Comparison of ENCODE assay signal across 22 cellular contexts in genomic region chr2:239523147-239523943, GRCh38.
"Had no signal": no experiment of that assay in that cellular context is flagged by ENCODE, and none has a peak within 500 bp of the region (broad histone marks: within the 10 kb centered on the region; RNA-seq: fewer than 3 reads in every experiment).

No MANE protein-coding gene starts in this region.

- DNase-seq: activated CD4-positive, CD25-positive, alpha-beta regulatory T cell treated with anti-CD3 and anti-CD28 coated beads, Interleukin-2, amount 50 U/mL, for 72 hours; activated CD8-positive, alpha-beta memory T cell treated with anti-CD3 and anti-CD28 coated beads for 24 hours; activated CD8-positive, alpha-beta memory T cell treated with anti-CD3 and anti-CD28 coated beads, Interleukin-2, amount 50 U/mL, for 48 hours; activated effector memory CD4-positive, alpha-beta T cell treated with anti-CD3 and anti-CD28 coated beads, Interleukin-2, amount 50 U/mL, for 16 hours; activated T-cell treated with anti-CD3 and anti-CD28 coated beads, Interleukin-2, amount 50 U/mL, for 48 hours; cerebellar nuclear complex; effector CD8-positive, alpha-beta T cell; left colon; retina; stimulated activated CD4-positive, alpha-beta T cell treated with anti-CD3 and anti-CD28 coated beads, Interleukin-4, amount 100 ng/mL, for 24 hours; stomach; T-helper 1 cell; T1000; trophoblast cell had no signal

- ATAC-seq: esophagus mucosa; gastroesophageal sphincter; left colon; natural killer cell treated with Interleukin-12 subunit alpha and Interleukin-12 subunit beta and Interleukin-15 and Interleukin-18, amount 100 ng/mL, for 72 hours; stimulated activated effector memory CD8-positive, alpha-beta T cell treated with anti-CD3 and anti-CD28 coated beads, Interleukin-12 subunit alpha, Interleukin-12 subunit beta, amount 100 ng/mL, for 72 hours had no signal

- H3K4me3 ChIP-seq: breast epithelium, gastroesophageal sphincter, stomach had no signal

- H3K36me3 Mint-ChIP-seq: activated naive CD4-positive, alpha-beta T cell treated with anti-CD3 and anti-CD28 coated beads, Interleukin-2, amount 50 U/mL, for 24 hours; mesothelial cell of epicardium; natural killer cell treated with Interleukin-12 subunit alpha and Interleukin-12 subunit beta and Interleukin-15 and Interleukin-18, amount 100 ng/mL, for 72 hours; stimulated activated effector memory CD8-positive, alpha-beta T cell treated with anti-CD3 and anti-CD28 coated beads, Interleukin-12 subunit alpha, Interleukin-12 subunit beta, amount 100 ng/mL, for 72 hours had no signal

- H3K36me3 ChIP-seq: breast epithelium, gastroesophageal sphincter, stomach had no signal

- H3K4me1 Mint-ChIP-seq: activated naive CD4-positive, alpha-beta T cell treated with anti-CD3 and anti-CD28 coated beads, Interleukin-2, amount 50 U/mL, for 24 hours; stimulated activated effector memory CD8-positive, alpha-beta T cell treated with anti-CD3 and anti-CD28 coated beads, Interleukin-12 subunit alpha, Interleukin-12 subunit beta, amount 100 ng/mL, for 72 hours had no signal

- H3K27me3 ChIP-seq: breast epithelium, gastroesophageal sphincter had no signal

- H3K9me3 Mint-ChIP-seq: activated naive CD4-positive, alpha-beta T cell treated with anti-CD3 and anti-CD28 coated beads, Interleukin-2, amount 50 U/mL, for 24 hours; dendritic cell treated with granulocyte-macrophage colony-stimulating factor and Interleukin-4, amounts not matched to agents 40 ng/mL and 50 ng/mL, for 4 days; mesothelial cell of epicardium; natural killer cell treated with Interleukin-12 subunit alpha and Interleukin-12 subunit beta and Interleukin-15 and Interleukin-18, amount 100 ng/mL, for 72 hours; stimulated activated effector memory CD8-positive, alpha-beta T cell treated with anti-CD3 and anti-CD28 coated beads, Interleukin-12 subunit alpha, Interleukin-12 subunit beta, amount 100 ng/mL, for 72 hours had no signal

- H3K4me3 Mint-ChIP-seq: activated naive CD4-positive, alpha-beta T cell treated with anti-CD3 and anti-CD28 coated beads, Interleukin-2, amount 50 U/mL, for 24 hours; dendritic cell treated with granulocyte-macrophage colony-stimulating factor and Interleukin-4, amounts not matched to agents 40 ng/mL and 50 ng/mL, for 4 days; mesothelial cell of epicardium; natural killer cell treated with Interleukin-12 subunit alpha and Interleukin-12 subunit beta and Interleukin-15 and Interleukin-18, amount 100 ng/mL, for 72 hours; stimulated activated effector memory CD8-positive, alpha-beta T cell treated with anti-CD3 and anti-CD28 coated beads, Interleukin-12 subunit alpha, Interleukin-12 subunit beta, amount 100 ng/mL, for 72 hours had no signal

- H3K27ac Mint-ChIP-seq: activated naive CD4-positive, alpha-beta T cell treated with anti-CD3 and anti-CD28 coated beads, Interleukin-2, amount 50 U/mL, for 24 hours; dendritic cell treated with granulocyte-macrophage colony-stimulating factor and Interleukin-4, amounts not matched to agents 40 ng/mL and 50 ng/mL, for 4 days; mesothelial cell of epicardium; natural killer cell treated with Interleukin-12 subunit alpha and Interleukin-12 subunit beta and Interleukin-15 and Interleukin-18, amount 100 ng/mL, for 72 hours; stimulated activated effector memory CD8-positive, alpha-beta T cell treated with anti-CD3 and anti-CD28 coated beads, Interleukin-12 subunit alpha, Interleukin-12 subunit beta, amount 100 ng/mL, for 72 hours had no signal
